Comparison of ENCODE assay signal across 21 cellular contexts in the genomic region with DNA sequence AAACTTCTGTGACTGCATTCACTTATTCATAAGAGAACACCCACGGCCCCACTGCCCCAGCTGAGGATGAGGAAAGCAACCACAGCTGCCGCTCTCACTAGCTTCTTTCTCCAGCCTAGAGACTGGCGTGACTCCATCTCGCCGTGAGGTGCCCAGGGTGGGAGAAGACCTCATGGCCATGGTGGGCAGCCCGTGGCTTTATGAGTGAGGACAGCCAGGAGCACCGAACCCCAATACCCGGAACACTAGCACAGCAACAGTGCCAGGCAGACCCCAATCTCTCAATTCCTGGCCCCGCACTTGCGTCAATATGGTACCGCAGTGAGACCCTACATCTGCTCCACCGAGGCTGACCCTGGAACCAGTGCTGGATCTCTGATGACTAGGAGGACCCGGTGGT. TPM values are rescaled to one million over a fixed set of nuclear protein-coding genes. Genes with fewer than 3 reads are reported as not detected.
DNase-seq lines count a peak whose midpoint lies in the region; ATAC-seq, FAIRE-seq and TF ChIP-seq lines count a peak whose summit lies in the region.
"Had no signal": no experiment of that assay in that cellular context is flagged by ENCODE, and none has a peak within 500 bp of the region (broad histone marks: within the 10 kb centered on the region; RNA-seq: fewer than 3 reads in every experiment).

No MANE protein-coding gene starts in this region.

- no peak overlapping the region for H3K4me3 Mint-ChIP-seq in chondrocyte (ENCODE audit: unreplicated experiment)
- H3K4me3 Mint-ChIP-seq in CD8-positive, alpha-beta memory T cell, result no peak overlapping the region
- H3K4me3 Mint-ChIP-seq: B cell; CD4-positive, CD25-positive, alpha-beta regulatory T cell; IgD-negative memory B cell had no signal

- peak overlapping the region; percentile 56 for H2AK5ac ChIP-seq in neuronal stem cell (ENCODE audit: low read depth, low read length)

- no peak for ATAC-seq in Right ventricle myocardium inferior
- ATAC-seq: HepG2 had no signal

- no peaks in the 10 kb centered on the region for H3K36me3 ChIP-seq in right atrium auricular region
- H3K36me3 ChIP-seq in neuronal stem cell (replicated peaks in 1 of 2; ENCODE audit: control insufficient read depth in 2 of 2, insufficient read depth in 2 of 2, low read length in 2 of 2), result no peaks in the 10 kb centered on the region
- H3K36me3 ChIP-seq in spleen, result no peaks in the 10 kb centered on the region
- H3K36me3 ChIP-seq in CD8-positive, alpha-beta memory T cell (ENCODE audit: insufficient read depth, low read length), result no peaks in the 10 kb centered on the region
- H3K36me3 ChIP-seq: BLaER1 treated with 17β-estradiol and CSF1 and Interleukin-3, amounts not matched to agents 10 nM and 100 nM had no signal

- FAIRE-seq in urothelium cell line (lab: Jason Lieb, UNC) (no peak), RCC 7860 (lab: Jason Lieb, UNC) (no peak)
- FAIRE-seq: D721Med, G401.6, GM12892, GM18507, HepG2, HTR-8/SVneo had no signal

- peaks cover 2% of the 10 kb centered on the region for H3K79me1 ChIP-seq in neuronal stem cell (ENCODE audit: low read depth, low read length)

- H4K8ac ChIP-seq in neuronal stem cell (ENCODE audit: low read depth, low read length), result peak overlapping the region; percentile 65

- no peak overlapping the region for H3K18ac ChIP-seq in neuronal stem cell (ENCODE audit: low read length)

- H3K4me3 ChIP-seq in right atrium auricular region (no peak overlapping the region), neuronal stem cell (ENCODE audit: low read length in 2 of 2) (no peak overlapping the region), spleen (no peak overlapping the region)
- H3K4me3 ChIP-seq in CD8-positive, alpha-beta memory T cell (ENCODE audit: low read length), result no peak overlapping the region
- H3K4me3 ChIP-seq: BLaER1 treated with 17β-estradiol and CSF1 and Interleukin-3, amounts not matched to agents 10 nM and 100 nM had no signal

- no peak overlapping the region for H3K14ac ChIP-seq in neuronal stem cell (ENCODE audit: low read length)

- H4K91ac ChIP-seq in neuronal stem cell (ENCODE audit: low read depth, low read length, poor library complexity), result no peak overlapping the region

- intact Hi-C loops in Right ventricle myocardium inferior (cut with DNase I) (no loop called here), spleen (cut with DNase I; ENCODE audit: low total_unique reads) (no loop called here)

- H3K27me3 ChIP-seq in right atrium auricular region (no peaks in the 10 kb centered on the region), neuronal stem cell (ENCODE audit: control insufficient read depth in 3 of 3, insufficient read depth in 3 of 3, low read depth in 1 of 3, low read length in 3 of 3) (no peaks in the 10 kb centered on the region), spleen (replicated peaks in 1 of 7) (peaks cover 0 to 23% (median 0%) of the 10 kb centered on the region in 7 donors)
- no peaks in the 10 kb centered on the region for H3K27me3 ChIP-seq in CD8-positive, alpha-beta memory T cell (ENCODE audit: insufficient read depth, low read length, poor library complexity, severe bottlenecking)
- H3K27me3 ChIP-seq: BLaER1 treated with 17β-estradiol and CSF1 and Interleukin-3, amounts not matched to agents 10 nM and 100 nM had no signal

- no peak overlapping the region for H3K27ac Mint-ChIP-seq in chondrocyte (ENCODE audit: unreplicated experiment)
- H3K27ac Mint-ChIP-seq in CD8-positive, alpha-beta memory T cell, result no peak overlapping the region
- H3K27ac Mint-ChIP-seq: B cell; CD4-positive, CD25-positive, alpha-beta regulatory T cell; IgD-negative memory B cell had no signal

- H3K4me1 ChIP-seq in right atrium auricular region, result no peaks in the 10 kb centered on the region
- H3K4me1 ChIP-seq in neuronal stem cell (ENCODE audit: control insufficient read depth in 2 of 2, insufficient read depth in 1 of 2, low read depth in 1 of 2, low read length in 2 of 2), result no peaks in the 10 kb centered on the region
- no peaks in the 10 kb centered on the region for H3K4me1 ChIP-seq in spleen
- no peaks in the 10 kb centered on the region for H3K4me1 ChIP-seq in CD8-positive, alpha-beta memory T cell (ENCODE audit: insufficient read depth, low read length)
- H3K4me1 ChIP-seq: Caco-2 had no signal

- no peak overlapping the region for H3K4me2 ChIP-seq in neuronal stem cell (ENCODE audit: insufficient read depth, low read length, poor library complexity, severe bottlenecking)
- H3K4me2 ChIP-seq: BLaER1 treated with 17β-estradiol and CSF1 and Interleukin-3, amounts not matched to agents 10 nM and 100 nM had no signal

- H2BK120ac ChIP-seq in neuronal stem cell (ENCODE audit: low read depth, low read length), result no peak overlapping the region

- H3K9me3 ChIP-seq in right atrium auricular region, result no peaks in the 10 kb centered on the region
- no peaks in the 10 kb centered on the region for H3K9me3 ChIP-seq in neuronal stem cell (replicated peaks in 1 of 2; ENCODE audit: control insufficient read depth in 2 of 2, insufficient read depth in 1 of 2, low read depth in 1 of 2, low read length in 2 of 2)
- no peaks in the 10 kb centered on the region for H3K9me3 ChIP-seq in spleen
- H3K9me3 ChIP-seq in CD8-positive, alpha-beta memory T cell (ENCODE audit: low read length), result no peaks in the 10 kb centered on the region
- H3K9me3 ChIP-seq: BLaER1 treated with 17β-estradiol and CSF1 and Interleukin-3, amounts not matched to agents 10 nM and 100 nM; Caco-2 had no signal

- WGBS in neuronal stem cell (ENCODE audit: extremely low coverage in 2 of 2, insufficient read length in 2 of 2, insufficient replicate concordance in 1 of 2), 2 donors, result no CpG with 5 or more reads among the region's 13 CpGs
- WGBS in spleen, 5 donors, result 89 to 93% (median 92%) methylated on average over 12 to 13 of the region's 13 CpGs

- H2BK5ac ChIP-seq in neuronal stem cell (ENCODE audit: low read length), result no peak overlapping the region

- no peak overlapping the region for H2AFZ ChIP-seq in neuronal stem cell (ENCODE audit: low read length)

- H3K36me3 Mint-ChIP-seq in chondrocyte (ENCODE audit: low read depth), result no peaks in the 10 kb centered on the region
- no peaks in the 10 kb centered on the region for H3K36me3 Mint-ChIP-seq in CD8-positive, alpha-beta memory T cell
- H3K36me3 Mint-ChIP-seq: CD4-positive, CD25-positive, alpha-beta regulatory T cell; IgD-negative memory B cell had no signal

- peak overlapping the region; percentile 30 for H3K9ac ChIP-seq in neuronal stem cell (ENCODE audit: low read depth, low read length, poor library complexity)
- H3K9ac ChIP-seq: BLaER1 treated with 17β-estradiol and CSF1 and Interleukin-3, amounts not matched to agents 10 nM and 100 nM had no signal

- peak overlapping the region; percentile 89 for H3K23ac ChIP-seq in neuronal stem cell (ENCODE audit: low read depth, low read length, poor library complexity)

- DNase-seq in Right ventricle myocardium inferior (ENCODE audit: missing footprints) (peak; percentile 22), right atrium auricular region (ENCODE audit: low spot score) (no peak), chondrocyte (ENCODE audit: low spot score) (peak; percentile 82), neuronal stem cell (ENCODE audit: low spot score) (no peak), spleen (peak; percentile 51), urothelium cell line (ENCODE audit: low spot score) (no peak), RCC 7860 (ENCODE audit: low spot score) (no peak)
- no peak for DNase-seq in CD8-positive, alpha-beta memory T cell
- DNase-seq: Caco-2; CD4-positive, CD25-positive, alpha-beta regulatory T cell; GOT3; H7 had no signal

- H3K27ac ChIP-seq in right atrium auricular region (no peak overlapping the region), neuronal stem cell (replicated peaks; ENCODE audit: low read length) (no peak overlapping the region), spleen (no peak overlapping the region)
- H3K27ac ChIP-seq in CD8-positive, alpha-beta memory T cell (ENCODE audit: low read depth, low read length), result no peak overlapping the region
- H3K27ac ChIP-seq: BLaER1 treated with 17β-estradiol and CSF1 and Interleukin-3, amounts not matched to agents 10 nM and 100 nM had no signal

- TF ChIP-seq POLR2A in spleen (IDR thresholded peaks at IDR 0.05), result no peak

- H3K4ac ChIP-seq in neuronal stem cell (ENCODE audit: low read length), result no peak overlapping the region

- POLR2A ChIA-PET in CD8-positive, alpha-beta memory T cell (lab: Charles Lee), result no interaction called here

- H3K9me3 Mint-ChIP-seq in chondrocyte (ENCODE audit: low read depth), result no peaks in the 10 kb centered on the region
- H3K9me3 Mint-ChIP-seq in CD8-positive, alpha-beta memory T cell, result no peaks in the 10 kb centered on the region
- H3K9me3 Mint-ChIP-seq: IgD-negative memory B cell had no signal

- TF ChIP-seq CTCF in right atrium auricular region (IDR thresholded peaks at IDR 0.05), result no peak
- no peak for TF ChIP-seq CTCF in chondrocyte (IDR thresholded peaks at IDR 0.05)
- TF ChIP-seq CTCF in spleen (IDR thresholded peaks at IDR 0.05 in 8 of 11, conservative IDR thresholded peaks at IDR 0.05 in 3 of 11), result no peak

- CTCF ChIA-PET in CD8-positive, alpha-beta memory T cell (lab: Charles Lee), result interaction anchor here (1.2 kb wide), 1 partner anchor 164 kb away, joined by 4 read pairs; no protein-coding TSS in a partner anchor

- no peak overlapping the region for H2BK12ac ChIP-seq in neuronal stem cell (ENCODE audit: low read length)

- H2BK15ac ChIP-seq in neuronal stem cell (ENCODE audit: low read length), result no peak overlapping the region

- no peaks in the 10 kb centered on the region for H3K4me1 Mint-ChIP-seq in chondrocyte (ENCODE audit: low read depth)
- H3K4me1 Mint-ChIP-seq in CD8-positive, alpha-beta memory T cell, result peaks cover 0 to 4% (median 0%) of the 10 kb centered on the region in 3 donors
- H3K4me1 Mint-ChIP-seq: B cell had no signal

- H3K27me3 Mint-ChIP-seq in chondrocyte (ENCODE audit: low read depth), result peaks cover 4% of the 10 kb centered on the region
- peaks cover 5 to 8% of the 10 kb centered on the region in 2 donors for H3K27me3 Mint-ChIP-seq in CD8-positive, alpha-beta memory T cell

RNA-seq across cellular contexts. Expression of a gene that starts 29.6 kb away (rescaled TPM):
- total RNA-seq in Right ventricle myocardium inferior (348 TPM), right atrium auricular region (100 to 1,000 TPM; 388 to 445 TPM), chondrocyte (718 to 842 TPM (median 735 TPM) in 3 replicates), spleen (100 to 1,000 TPM; 270 to 446 (median 403) TPM)
- polyA plus RNA-seq in neuronal stem cell (2013, experiment 1 of 2), result 54.3 TPM
- 50.1 TPM for polyA plus RNA-seq in neuronal stem cell (2013, experiment 2 of 2)
- polyA plus RNA-seq in spleen, result 10 to 100 TPM; 65.9 to 85.8 (median 70.5) TPM
- total RNA-seq in CD8-positive, alpha-beta memory T cell, result 100 to 1,000 TPM; 241 to 249 TPM
- 59.7 TPM for polyA plus RNA-seq in CD8-positive, alpha-beta memory T cell

Comparison
In these comparisons a context has a peak if more than half of its experiments do, and no peak if none do; other contexts are left out.
1. DNase-seq: peak in Right ventricle myocardium inferior (single experiment), chondrocyte (single experiment) and spleen (single experiment); none in right atrium auricular region (single experiment), neuronal stem cell (single experiment), urothelium cell line (single experiment), RCC 7860 (single experiment) and CD8-positive, alpha-beta memory T cell (0 of 5).